In genomic region chr4:23333946-23334878, GRCh38 we compare ENCODE assay signal across 8 cellular contexts.
A peak's percentile ranks its signal among the peaks of the same experiment; 100 is the strongest.
DNase-seq lines count a peak whose midpoint lies in the region; ATAC-seq and TF ChIP-seq lines count a peak whose summit lies in the region.

No MANE protein-coding gene starts in this region.

- H3K9me3 Mint-ChIP-seq in nephron progenitor cell = no peaks in the 10 kb centered on the region

- TF ChIP-seq CTCF in dorsolateral prefrontal cortex (IDR thresholded peaks at IDR 0.05 in 54 of 56, conservative IDR thresholded peaks at IDR 0.05 in 2 of 56; ENCODE audit: low read depth in 1 of 56, partially characterized antibody in 56 of 56) (no peak), nephron progenitor cell (IDR thresholded peaks at IDR 0.05) (no peak)

- ATAC-seq in GM19438 (IDR thresholded peaks at IDR 0.05; ENCODE audit: low read depth, unreplicated experiment) (peak; percentile 79), HG03378 (IDR thresholded peaks at IDR 0.05; ENCODE audit: unreplicated experiment) (peak; percentile 87)

- intact Hi-C loops in dorsolateral prefrontal cortex (cut with DNase I) = no loop called here

- DNase-seq in COLO829 (ENCODE audit: low spot score) (peak; percentile 67), NCI-H510A treated with DMSO at 0.1 percent for 48 hours (lab: John Stamatoyannopoulos, UW) (peak; percentile 84), iPS-NIHi7 (ENCODE audit: extremely low spot score) (peak; percentile 62), dorsolateral prefrontal cortex (no peak), nephron progenitor cell (no peak)
- DNase-seq in activated naive CD4-positive, alpha-beta T cell treated with anti-CD3 and anti-CD28 coated beads, Interleukin-2, amount 50 U/mL, for 16 hours = peak; percentile 22

- H3K27me3 ChIP-seq in dorsolateral prefrontal cortex = no peaks in the 10 kb centered on the region

- peaks cover 7% of the 10 kb centered on the region for H3K4me1 Mint-ChIP-seq in nephron progenitor cell

- H3K4me3 ChIP-seq in dorsolateral prefrontal cortex = no peak overlapping the region

- H3K36me3 Mint-ChIP-seq in nephron progenitor cell (ENCODE audit: low read depth) = no peaks in the 10 kb centered on the region

- H3K27ac Mint-ChIP-seq in nephron progenitor cell = no peak overlapping the region

- peak overlapping the region in 1 of 59 donors; percentile 11 for H3K27ac ChIP-seq in dorsolateral prefrontal cortex

- no peaks in the 10 kb centered on the region for H3K27me3 Mint-ChIP-seq in nephron progenitor cell (ENCODE audit: low read depth, poor library complexity)

- no peak overlapping the region for H3K4me3 Mint-ChIP-seq in nephron progenitor cell

Comparison
In these comparisons a context has a peak if more than half of its experiments do, and no peak if none do; other contexts are left out.
1. DNase-seq: peak in COLO829 (single experiment), NCI-H510A treated with DMSO at 0.1 percent for 48 hours (single experiment), activated naive CD4-positive, alpha-beta T cell treated with anti-CD3 and anti-CD28 coated beads, Interleukin-2, amount 50 U/mL, for 16 hours (single experiment) and iPS-NIHi7 (single experiment); none in dorsolateral prefrontal cortex (0 of 10) and nephron progenitor cell (single experiment).